Comparison of ENCODE assay signal across 1 cellular context in the genomic region with DNA sequence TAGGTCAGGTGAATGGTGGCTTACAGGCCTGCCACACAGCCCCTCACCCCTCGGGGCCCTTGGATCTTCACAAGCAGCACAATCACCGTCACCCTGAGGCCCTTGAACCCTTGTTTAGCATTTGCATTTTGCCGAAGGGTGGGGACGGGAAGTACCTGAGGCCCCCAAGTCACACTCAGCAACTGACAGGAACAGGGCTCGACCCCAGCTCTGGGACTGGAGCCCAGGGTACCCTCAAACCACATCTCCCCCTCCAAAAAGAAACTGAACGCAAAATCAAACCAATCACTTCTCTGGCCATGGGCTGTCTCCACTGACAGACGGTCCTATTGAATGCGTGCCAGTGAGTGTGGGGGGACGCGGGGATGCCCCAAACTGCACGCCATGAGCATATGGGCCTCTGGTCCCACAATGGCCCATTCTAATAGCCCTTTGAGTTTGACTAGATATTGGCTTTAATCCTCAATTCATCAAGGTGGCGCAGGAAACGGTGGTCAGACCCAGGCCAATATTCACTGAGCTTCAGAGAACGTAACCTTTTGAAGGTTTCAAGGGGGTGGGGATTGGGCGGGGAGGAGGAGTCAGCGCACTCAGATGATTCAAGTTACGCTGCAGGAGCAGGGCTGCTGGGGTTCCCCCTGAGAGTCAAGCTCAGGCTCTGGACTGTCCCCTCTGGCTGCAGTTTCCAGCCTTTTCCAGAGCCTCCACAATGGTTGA.
TF ChIP-seq lines count a peak whose summit lies in the region.

No MANE protein-coding gene starts in this region.

TF ChIP-seq in H1, 55 proteins besides CTCF, POLR2A, EP300 and RAD21 (continued from another document):
- no peak for TF ChIP-seq ZNF274 (IDR thresholded peaks at IDR 0.05; ENCODE audit: borderline replicate concordance, extremely low read depth, low read length)
- TF ChIP-seq SIRT6 (IDR thresholded peaks at IDR 0.05; ENCODE audit: low read length) = no peak
- no peak for TF ChIP-seq BACH1 (IDR thresholded peaks at IDR 0.05; ENCODE audit: low read length)
- TF ChIP-seq HDAC2 (IDR thresholded peaks at IDR 0.05; ENCODE audit: borderline replicate concordance in 1 of 2, low read depth in 2 of 2, low read length in 2 of 2) = no peak
- TF ChIP-seq, protein P1, sequence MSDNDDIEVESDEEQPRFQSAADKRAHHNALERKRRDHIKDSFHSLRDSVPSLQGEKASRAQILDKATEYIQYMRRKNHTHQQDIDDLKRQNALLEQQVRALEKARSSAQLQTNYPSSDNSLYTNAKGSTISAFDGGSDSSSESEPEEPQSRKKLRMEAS (IDR thresholded peaks at IDR 0.05) = no peak
TF ChIP-seq in H1: peak in this region for 0.
